ENCODE assay signal across 12 cellular contexts in genomic region chr14:96105921-96106441, GRCh38.
DNase-seq lines count a peak whose midpoint lies in the region; ATAC-seq and TF ChIP-seq lines count a peak whose summit lies in the region.
"Had no signal": no experiment of that assay in that cellular context is flagged by ENCODE, and none has a peak within 500 bp of the region (broad histone marks: within the 10 kb centered on the region; RNA-seq: fewer than 3 reads in every experiment).

No MANE protein-coding gene starts in this region.

- no peaks in the 10 kb centered on the region for H3K36me3 ChIP-seq in trophoblast cell (ENCODE audit: control insufficient read depth in 1 of 2, insufficient read depth in 2 of 2, low read length in 2 of 2)
- H3K36me3 ChIP-seq: BLaER1 had no signal

- peak overlapping the region; percentile 86 for H3K27ac ChIP-seq in RWPE1
- H3K27ac ChIP-seq in foreskin keratinocyte = no peak overlapping the region
- no peak overlapping the region for H3K27ac ChIP-seq in trophoblast cell (ENCODE audit: low read depth, low read length)
- H3K27ac ChIP-seq: BLaER1 had no signal

- peak overlapping the region; percentile 3 for H2BK5ac ChIP-seq in trophoblast cell (ENCODE audit: low read depth, low read length, poor library complexity)

- H3K4ac ChIP-seq in trophoblast cell (ENCODE audit: low read depth, low read length) = peak overlapping the region; percentile 1

- H3K79me1 ChIP-seq in trophoblast cell (ENCODE audit: low read length) = peaks cover 51% of the 10 kb centered on the region

- no peak overlapping the region for H3K23ac ChIP-seq in trophoblast cell (ENCODE audit: low read length)

- peak overlapping the region; percentile 100 for H2BK120ac ChIP-seq in trophoblast cell (ENCODE audit: insufficient read depth, low read length, poor library complexity)

- H4K12ac ChIP-seq in trophoblast cell (ENCODE audit: low read depth, low read length) = no peak overlapping the region

- CTCF ChIA-PET in RWPE1 (lab: Yijun Ruan, JAX) = interaction anchor here (0.7 to 1.2 kb wide), 4 partner anchors 49 to 163 kb away, joined by 3 to 5 read pairs (median 4); no protein-coding TSS in a partner anchor

- WGBS in trophoblast cell (ENCODE audit: extremely low coverage, insufficient coverage, insufficient read length) = no CpG with 5 or more reads among the region's 15 CpGs

- TF ChIP-seq CTCF in RWPE1 (conservative IDR thresholded peaks at IDR 0.05; ENCODE audit: low read depth) = no peak
- no peak for TF ChIP-seq CTCF in foreskin keratinocyte (conservative IDR thresholded peaks at IDR 0.05)

- DNase-seq in DMS79 (lab: John Stamatoyannopoulos, UW) (peak; percentile 35), RWPE1 (ENCODE audit: low spot score) (peak; percentile 53), foreskin keratinocyte (peak in 1 of 2 donors; percentile 50), trophoblast cell (peak; percentile 90 to 91), DMS53 treated with DMSO at 0.1 percent for 48 hours (lab: John Stamatoyannopoulos, UW; ENCODE audit: unreplicated experiment) (no peak)
- DNase-seq: NCI-H1105; stimulated activated CD4-positive, alpha-beta T cell treated with anti-CD3 and anti-CD28 coated beads, Interleukin-4, amount 100 ng/mL, for 24 hours; stimulated activated naive B cell treated with anti-CD40 and anti-IgM and Interleukin-4, amounts not matched to agents 10 μg/mL and 1 μg/mL and 100 μg/mL, for 72 hours had no signal

- H3K18ac ChIP-seq in trophoblast cell (ENCODE audit: low read length) = peak overlapping the region; percentile 4

- peak overlapping the region; percentile 100 for H4K91ac ChIP-seq in trophoblast cell (ENCODE audit: low read depth, low read length)

- H3K9me3 ChIP-seq in trophoblast cell (ENCODE audit: insufficient read depth, low read depth, low read length) = peaks cover 2% of the 10 kb centered on the region
- H3K9me3 ChIP-seq: BLaER1 had no signal

- H3K4me3 ChIP-seq in trophoblast cell (ENCODE audit: low read depth, low read length) = no peak overlapping the region
- H3K4me3 ChIP-seq: BLaER1 had no signal

- POLR2A ChIA-PET in RWPE1 (lab: Yijun Ruan, JAX; ENCODE audit: low non-redundant PET) = no interaction called here

- peak overlapping the region; percentile 63 for H4K8ac ChIP-seq in trophoblast cell (ENCODE audit: low read depth, low read length)

- H3K4me1 ChIP-seq in foreskin keratinocyte (no peaks in the 10 kb centered on the region), trophoblast cell (ENCODE audit: control insufficient read depth in 1 of 2, insufficient read depth in 2 of 2, low read length in 2 of 2) (peaks cover 33 to 34% of the 10 kb centered on the region in 2 experiments)

- peak overlapping the region; percentile 4 for H2AK5ac ChIP-seq in trophoblast cell (ENCODE audit: low read length)

- no peaks in the 10 kb centered on the region for H3K27me3 ChIP-seq in foreskin keratinocyte
- H3K27me3 ChIP-seq in trophoblast cell (ENCODE audit: insufficient read depth, low read length) = no peaks in the 10 kb centered on the region
- H3K27me3 ChIP-seq: BLaER1 had no signal

- ATAC-seq in foreskin keratinocyte = peak; percentile 77
- ATAC-seq in GM19328 (IDR thresholded peaks at IDR 0.05; ENCODE audit: unreplicated experiment) = no peak
- no peak for ATAC-seq in GM21717 (IDR thresholded peaks at IDR 0.05; ENCODE audit: unreplicated experiment)
- no peak for ATAC-seq in GM18873 (IDR thresholded peaks at IDR 0.05; ENCODE audit: low FRiP score, unreplicated experiment)
- ATAC-seq: stimulated activated naive B cell treated with anti-CD40 and anti-IgM and Interleukin-4, amounts not matched to agents 10 μg/mL and 1 μg/mL and 100 μg/mL, for 72 hours had no signal

- H2AFZ ChIP-seq in trophoblast cell (ENCODE audit: insufficient read depth, low read length, poor library complexity) = no peak overlapping the region

- no peak overlapping the region for H3K9ac ChIP-seq in trophoblast cell (ENCODE audit: low read length)
- H3K9ac ChIP-seq: BLaER1 had no signal

- H3K4me2 ChIP-seq in trophoblast cell (ENCODE audit: low read length) = no peak overlapping the region
- H3K4me2 ChIP-seq: BLaER1 had no signal

- peak overlapping the region; percentile 10 for H3K14ac ChIP-seq in trophoblast cell (ENCODE audit: low read length)

- peaks cover 11% of the 10 kb centered on the region for H3K79me2 ChIP-seq in trophoblast cell (ENCODE audit: control insufficient read depth, insufficient read depth, low read length, poor library complexity)

- H2BK12ac ChIP-seq in trophoblast cell (ENCODE audit: low read length) = peak overlapping the region; percentile 67
